Comparison of ENCODE assay signal across 11 cellular contexts in genomic region chr16:25707982-25708583, GRCh38. TPM values are rescaled to one million over a fixed set of nuclear protein-coding genes. Genes with fewer than 3 reads are reported as not detected.
A peak's percentile ranks its signal among the peaks of the same experiment; 100 is the strongest.
DNase-seq lines count a peak whose midpoint lies in the region; ATAC-seq and TF ChIP-seq lines count a peak whose summit lies in the region.
"Had no signal": no experiment of that assay in that cellular context is flagged by ENCODE, and none has a peak within 500 bp of the region (broad histone marks: within the 10 kb centered on the region; RNA-seq: fewer than 3 reads in every experiment).

No MANE protein-coding gene starts in this region.

- H3K4me1 Mint-ChIP-seq in endodermal cell: peaks cover 8% of the 10 kb centered on the region
- H3K4me1 Mint-ChIP-seq in type B pancreatic cell (ENCODE audit: unreplicated experiment): peaks cover 5% of the 10 kb centered on the region
- H3K4me1 Mint-ChIP-seq: stimulated activated memory B cell treated with anti-CD40 and anti-IgM and Interleukin-4, amounts not matched to agents 10 μg/mL and 1 μg/mL and 100 μg/mL, for 72 hours had no signal

- H3K4me3 ChIP-seq in endodermal cell (ENCODE audit: low read length): no peak overlapping the region
- H3K4me3 ChIP-seq: lung had no signal

- H3K9me3 Mint-ChIP-seq in endodermal cell (peaks cover 1% of the 10 kb centered on the region), type B pancreatic cell (no peaks in the 10 kb centered on the region)

- H3K27ac Mint-ChIP-seq in endodermal cell: no peak overlapping the region
- H3K27ac Mint-ChIP-seq in type B pancreatic cell: no peak overlapping the region
- H3K27ac Mint-ChIP-seq: stimulated activated memory B cell treated with anti-CD40 and anti-IgM and Interleukin-4, amounts not matched to agents 10 μg/mL and 1 μg/mL and 100 μg/mL, for 72 hours had no signal

- TF ChIP-seq CTCF in endodermal cell (conservative IDR thresholded peaks at IDR 0.05) (peak; percentile 88), type B pancreatic cell (conservative IDR thresholded peaks at IDR 0.05) (peak; percentile 76)

- no peak overlapping the region for H3K9ac ChIP-seq in endodermal cell (ENCODE audit: extremely low read depth, low read length, poor library complexity, severe bottlenecking)

- no peaks in the 10 kb centered on the region for H3K9me3 ChIP-seq in endodermal cell (ENCODE audit: control insufficient read depth, low read length)

- peak in 2 of 3 donors; percentile 5 to 6 for DNase-seq in stimulated activated CD4-positive, alpha-beta T cell treated with anti-CD3 and anti-CD28 coated beads, Interleukin-12 subunit alpha, Interleukin-12 subunit beta, amount 100 ng/mL, for 48 hours (ENCODE audit: low read depth in 2 of 3, low spot score in 1 of 3)
- no peak for DNase-seq in stimulated activated CD4-positive, alpha-beta T cell treated with anti-CD3 and anti-CD28 coated beads, Interleukin-1b, Interleukin-23, amount 100 ng/mL, for 48 hours
- peak; percentile 9 for DNase-seq in NCI-H69 (lab: John Stamatoyannopoulos, UW)
- DNase-seq in endodermal cell: peak; percentile 83
- DNase-seq in type B pancreatic cell (ENCODE audit: extremely low spot score, unreplicated experiment): no peak

- no peaks in the 10 kb centered on the region for H3K27me3 Mint-ChIP-seq in endodermal cell (ENCODE audit: insufficient read depth)
- peaks cover 10% of the 10 kb centered on the region for H3K27me3 Mint-ChIP-seq in type B pancreatic cell
- H3K27me3 Mint-ChIP-seq: stimulated activated memory B cell treated with anti-CD40 and anti-IgM and Interleukin-4, amounts not matched to agents 10 μg/mL and 1 μg/mL and 100 μg/mL, for 72 hours had no signal

- H3K4me1 ChIP-seq in endodermal cell (ENCODE audit: control insufficient read depth, insufficient read depth, low read length): no peaks in the 10 kb centered on the region

- H3K27me3 ChIP-seq in endodermal cell (ENCODE audit: control insufficient read depth, insufficient read depth, low read length, poor library complexity, severe bottlenecking): no peaks in the 10 kb centered on the region

- no peaks in the 10 kb centered on the region for H3K36me3 ChIP-seq in endodermal cell (ENCODE audit: control insufficient read depth, insufficient read depth, low read length)

- no peaks in the 10 kb centered on the region for H3K36me3 Mint-ChIP-seq in endodermal cell (ENCODE audit: low read depth)
- H3K36me3 Mint-ChIP-seq in type B pancreatic cell: no peaks in the 10 kb centered on the region
- H3K36me3 Mint-ChIP-seq: stimulated activated memory B cell treated with anti-CD40 and anti-IgM and Interleukin-4, amounts not matched to agents 10 μg/mL and 1 μg/mL and 100 μg/mL, for 72 hours had no signal

- no peak overlapping the region for H3K27ac ChIP-seq in endodermal cell (ENCODE audit: low read depth, low read length)

- no peak for ATAC-seq in HG03442 (IDR thresholded peaks at IDR 0.05; ENCODE audit: unreplicated experiment)
- ATAC-seq in GM18505 (IDR thresholded peaks at IDR 0.05; ENCODE audit: unreplicated experiment): no peak
- ATAC-seq in GM19035 (IDR thresholded peaks at IDR 0.05; ENCODE audit: unreplicated experiment): no peak
- ATAC-seq: stimulated activated memory B cell treated with anti-CD40 and anti-IgM and Interleukin-4, amounts not matched to agents 10 μg/mL and 1 μg/mL and 100 μg/mL, for 72 hours had no signal

- TF ChIP-seq POLR2A in GM18505 (IDR thresholded peaks at IDR 0.05; ENCODE audit: borderline replicate concordance, extremely low read depth, insufficient read depth, insufficient read length): no peak

- H3K4me3 Mint-ChIP-seq in endodermal cell (no peak overlapping the region), type B pancreatic cell (no peak overlapping the region)
- H3K4me3 Mint-ChIP-seq: stimulated activated memory B cell treated with anti-CD40 and anti-IgM and Interleukin-4, amounts not matched to agents 10 μg/mL and 1 μg/mL and 100 μg/mL, for 72 hours had no signal

- WGBS in endodermal cell (ENCODE audit: insufficient coverage in 1 of 2, insufficient read length in 1 of 2), 2 experiments: 87% methylated on average over 2 of the region's 3 CpGs; no CpG with 5 or more reads in 1 of the 2 experiments

RNA-seq across cellular contexts. Expression of gene HS3ST4, which starts 16.3 kb away (rescaled TPM):
- total RNA-seq in endodermal cell: 1 to 10 TPM; 4.7 to 5.0 TPM
- polyA plus RNA-seq in endodermal cell (2013, experiment 1 of 2): 2.0 TPM
- 2.6 TPM for polyA plus RNA-seq in endodermal cell (2013, experiment 2 of 2)
- 3.6 TPM in 2 replicates for total RNA-seq in type B pancreatic cell (ENCODE audit: low replicate concordance)
- total RNA-seq: LHCN-M2 had no signal
- polyA plus RNA-seq: lung had no signal

Comparison
In these comparisons a context has a peak if more than half of its experiments do, and no peak if none do; other contexts are left out.
1. DNase-seq: peak in stimulated activated CD4-positive, alpha-beta T cell treated with anti-CD3 and anti-CD28 coated beads, Interleukin-12 subunit alpha, Interleukin-12 subunit beta, amount 100 ng/mL, for 48 hours (2 of 3), NCI-H69 (single experiment) and endodermal cell (single experiment); none in stimulated activated CD4-positive, alpha-beta T cell treated with anti-CD3 and anti-CD28 coated beads, Interleukin-1b, Interleukin-23, amount 100 ng/mL, for 48 hours (single experiment) and type B pancreatic cell (single experiment).